Comparison of ENCODE assay signal across 16 cellular contexts in genomic region chr5:132142459-132142858, GRCh38.
"Had no signal": no experiment of that assay in that cellular context is flagged by ENCODE, and none has a peak within 500 bp of the region (broad histone marks: within the 10 kb centered on the region; RNA-seq: fewer than 3 reads in every experiment).

No MANE protein-coding gene starts in this region.

- H3K4me3 ChIP-seq: esophagus squamous epithelium, left ventricle myocardium inferior, lower lobe of right lung, ovary, tibial artery, upper lobe of left lung, uterus had no signal

- ATAC-seq: foreskin keratinocyte; lower lobe of right lung; natural killer cell; right cardiac atrium; stimulated activated naive CD8-positive, alpha-beta T cell treated with anti-CD3 and anti-CD28 coated beads, Interleukin-15, Interleukin-2, amounts not matched to agents 100 U/mL and 50 U/mL, for 24 hours had no signal

- FAIRE-seq: keratinocyte had no signal

- H3K27ac ChIP-seq: esophagus squamous epithelium, foreskin keratinocyte, left ventricle myocardium inferior, lower lobe of right lung, ovary, tibial artery, upper lobe of left lung, uterus had no signal

- H3K27me3 ChIP-seq: esophagus squamous epithelium, ovary, tibial artery, upper lobe of left lung, uterus had no signal

- H3K36me3 ChIP-seq: esophagus squamous epithelium, left ventricle myocardium inferior, lower lobe of right lung, ovary, upper lobe of left lung, uterus had no signal

- H3K9me3 ChIP-seq: ovary, uterus had no signal

- H3K4me1 ChIP-seq: esophagus squamous epithelium, left ventricle myocardium inferior, lower lobe of right lung, tibial artery, upper lobe of left lung, uterus had no signal

- DNase-seq: dermis blood vessel endothelial cell; esophagus squamous epithelium; immature natural killer cell; left ventricle myocardium inferior; lower lobe of right lung; natural killer cell; ovary; right cardiac atrium; small intestine; stimulated activated CD4-positive, alpha-beta T cell treated with anti-CD3 and anti-CD28 coated beads, Interleukin-12 subunit alpha, Interleukin-12 subunit beta, amount 100 ng/mL, for 4 hours; stimulated activated naive CD8-positive, alpha-beta T cell treated with anti-CD3 and anti-CD28 coated beads, Interleukin-15, Interleukin-2, amounts not matched to agents 100 U/mL and 50 U/mL, for 24 hours; tibial artery; upper lobe of left lung; uterus had no signal
